In genomic region chr14:51094901-51095853, GRCh38 we compare ENCODE assay signal across 8 cellular contexts. TPM values are rescaled to one million over a fixed set of nuclear protein-coding genes. Genes with fewer than 3 reads are reported as not detected.
DNase-seq lines count a peak whose midpoint lies in the region; ATAC-seq and TF ChIP-seq lines count a peak whose summit lies in the region.

Gene TRIM9, minus strand, starts transcription at chr14:51095105. Its CDS starts 166 bp downstream, at chr14:51094939.

- no peaks in the 10 kb centered on the region for H3K9me3 ChIP-seq in BE2C
- H3K9me3 ChIP-seq in left lung: peaks cover 0 to under 1% of the 10 kb centered on the region in 2 donors

- no peaks in the 10 kb centered on the region for H3K27me3 ChIP-seq in BE2C
- H3K27me3 ChIP-seq in left lung: peaks cover 33 to 79% of the 10 kb centered on the region in 2 donors

- H3K4me1 ChIP-seq in BE2C (peaks cover 5% of the 10 kb centered on the region; the same call in 1 of the 2 replicates), left lung (peaks cover 9 to 27% of the 10 kb centered on the region in 2 donors)

- peak; percentile 99 for DNase-seq in BE2C
- DNase-seq in NCI-H69 (lab: John Stamatoyannopoulos, UW): peak; percentile 100
- DNase-seq in activated CD4-positive, alpha-beta T cell treated with anti-CD3 and anti-CD28 coated beads, Interleukin-2, amount 50 U/mL, for 4 hours: peak; percentile 84 to 86
- DNase-seq in dermis microvascular lymphatic vessel endothelial cell (ENCODE audit: low read depth in 2 of 2): peak; percentile 55 to 87
- DNase-seq in left lung: peak; percentile 93 to 97
- DNase-seq in stimulated activated CD4-positive, alpha-beta T cell treated with anti-CD3 and anti-CD28 coated beads, Interleukin-2, amount 100 ng/mL, for 24 hours: peak; percentile 91 to 94

- peak; percentile 100 for ATAC-seq in GM19397 (IDR thresholded peaks at IDR 0.05; ENCODE audit: unreplicated experiment)
- ATAC-seq in HG03558 (IDR thresholded peaks at IDR 0.05; ENCODE audit: extremely low read depth, unreplicated experiment): peak; percentile 92
- peak; percentile 98 for ATAC-seq in left lung

- H3K4me3 ChIP-seq in BE2C (ENCODE audit: low read depth, low read length) (peak within 1 kb of the TSS; percentile 93), left lung (peak within 1 kb of the TSS; percentile 45 to 54)

- intact Hi-C loops in left lung (cut with DNase I): no loop called here

- peak within 1 kb of the TSS in 1 of 2 donors; percentile 21 for H3K27ac ChIP-seq in left lung

- H3K36me3 ChIP-seq in BE2C: no peaks in the 10 kb centered on the region
- no peaks in the 10 kb centered on the region for H3K36me3 ChIP-seq in left lung

- TF ChIP-seq CTCF in BE2C (IDR thresholded peaks at IDR 0.05; ENCODE audit: low read depth, low read length) (no peak), left lung (IDR thresholded peaks at IDR 0.05) (no peak)

RNA-seq across cellular contexts. Expression of gene TRIM9, which starts in this region (rescaled TPM):
- polyA plus RNA-seq in BE2C (2012; ENCODE audit: insufficient read depth, insufficient read length, low read depth): 23.3 TPM
- total RNA-seq in dermis microvascular lymphatic vessel endothelial cell: under 0.01 TPM in 1 of 2 replicates, not detected in the other
- 1 to 10 TPM in 1 of 2 donors, under 1 TPM in 1; 0.47 to 1.4 TPM for total RNA-seq in left lung

Comparison
In these comparisons a context has a peak if more than half of its experiments do, and no peak if none do; other contexts are left out.
1. Peak in DNase-seq in dermis microvascular lymphatic vessel endothelial cell; RNA of the gene not detected or under 1 TPM.